ENCODE assay signal across 21 cellular contexts in the genomic region with DNA sequence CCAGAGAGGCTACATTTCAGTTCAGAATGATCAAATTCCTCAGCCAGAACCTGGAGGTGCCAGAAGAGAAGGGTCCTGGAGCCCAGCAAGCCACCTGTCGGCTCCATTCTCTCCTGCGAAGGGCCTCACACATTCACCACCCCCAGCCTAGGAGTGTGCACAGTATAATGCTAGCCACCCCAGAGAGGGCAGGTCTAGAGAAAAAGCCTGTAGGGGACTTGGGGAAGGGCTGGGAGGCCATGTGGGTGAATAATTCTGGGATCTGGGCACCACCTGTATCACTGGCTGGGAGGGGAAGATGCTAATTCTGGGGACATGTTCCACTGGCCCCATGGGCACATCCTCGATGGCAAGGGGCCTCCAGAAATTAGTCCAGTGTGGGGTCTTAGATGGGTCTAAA.
"Had no signal": no experiment of that assay in that cellular context is flagged by ENCODE, and none has a peak within 500 bp of the region (broad histone marks: within the 10 kb centered on the region; RNA-seq: fewer than 3 reads in every experiment).

No MANE protein-coding gene starts in this region.

- H3K36me3 ChIP-seq: colonic mucosa, heart right ventricle, left lung, lower lobe of right lung had no signal

- H3K4me1 Mint-ChIP-seq: mesothelial cell of epicardium had no signal

- H3K36me3 Mint-ChIP-seq: mesothelial cell of epicardium had no signal

- ATAC-seq: effector memory CD8-positive, alpha-beta T cell; esophagus mucosa; foreskin keratinocyte; heart right ventricle; left cardiac atrium; left lung; left ventricle myocardium superior; mucosa of descending colon had no signal

- H3K9me3 Mint-ChIP-seq: dendritic cell treated with granulocyte-macrophage colony-stimulating factor and Interleukin-4, amounts not matched to agents 40 ng/mL and 50 ng/mL, for 4 days; effector memory CD8-positive, alpha-beta T cell; endodermal cell; mesothelial cell of epicardium had no signal

- H3K4me3 ChIP-seq: colonic mucosa, heart right ventricle, left lung, lower lobe of right lung, mucosa of descending colon had no signal

- H3K4me1 ChIP-seq: colonic mucosa, foreskin keratinocyte, heart right ventricle, left lung, lower lobe of right lung had no signal

- H3K27ac Mint-ChIP-seq: dendritic cell treated with granulocyte-macrophage colony-stimulating factor and Interleukin-4, amounts not matched to agents 40 ng/mL and 50 ng/mL, for 4 days; effector memory CD8-positive, alpha-beta T cell; endodermal cell; mesothelial cell of epicardium had no signal

- H3K27ac ChIP-seq: colonic mucosa, epithelial cell of prostate, foreskin keratinocyte, heart right ventricle, left lung, lower lobe of right lung had no signal

- H3K27me3 ChIP-seq: colonic mucosa, left lung had no signal

- H3K27me3 Mint-ChIP-seq: dendritic cell treated with granulocyte-macrophage colony-stimulating factor and Interleukin-4, amounts not matched to agents 40 ng/mL and 50 ng/mL, for 4 days had no signal

- DNase-seq: cerebellar nuclear complex; colonic mucosa; cortex of kidney; effector CD8-positive, alpha-beta T cell; effector memory CD8-positive, alpha-beta T cell; endodermal cell; erythroblast; foreskin keratinocyte; glutamatergic neuron; head of caudate nucleus; heart right ventricle; hippocampal formation; left cardiac atrium; left ventricle myocardium superior; lower lobe of right lung; mucosa of descending colon had no signal

- H3K9me3 ChIP-seq: colonic mucosa, heart right ventricle, left lung, lower lobe of right lung, mucosa of descending colon had no signal

- H3K4me3 Mint-ChIP-seq: dendritic cell treated with granulocyte-macrophage colony-stimulating factor and Interleukin-4, amounts not matched to agents 40 ng/mL and 50 ng/mL, for 4 days; effector memory CD8-positive, alpha-beta T cell; endodermal cell; mesothelial cell of epicardium had no signal
